ENCODE assay signal across 1 cellular context in the genomic region with DNA sequence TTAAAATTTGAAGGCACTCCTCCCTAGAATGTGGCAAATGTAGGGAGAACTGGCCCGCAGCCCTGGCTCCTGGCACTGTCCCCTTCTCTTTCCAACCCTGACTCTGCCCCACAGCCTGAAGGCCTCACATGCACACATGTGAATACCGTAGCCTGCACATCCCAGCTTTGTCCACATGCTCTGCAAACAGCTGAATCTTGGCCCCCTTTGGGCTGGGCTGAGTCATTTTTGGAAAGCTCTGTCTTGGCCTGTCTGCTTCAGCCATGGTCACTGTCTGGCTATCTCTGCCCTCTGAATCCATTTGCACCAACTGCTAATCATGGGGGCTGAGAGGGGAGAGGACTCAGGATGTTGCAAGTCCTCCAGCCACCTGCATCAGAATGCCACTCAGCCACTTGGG.
TF ChIP-seq lines count a peak whose summit lies in the region.

No MANE protein-coding gene starts in this region.

TF ChIP-seq in H1, 55 proteins besides CTCF, POLR2A, EP300 and RAD21 (continued from another document):
- TF ChIP-seq CHD1 (IDR thresholded peaks at IDR 0.05; ENCODE audit: low read depth, low read length), result no peak
- TF ChIP-seq TAF1 (IDR thresholded peaks at IDR 0.05; ENCODE audit: low read depth, low read length), result no peak
- TF ChIP-seq SAP30 (IDR thresholded peaks at IDR 0.05; ENCODE audit: insufficient read depth, insufficient replicate concordance, low read length), result no peak
